1 cellular context compared by ENCODE assay signal in genomic region chr7:130949550-130949949, GRCh38.
TF ChIP-seq lines count a peak whose summit lies in the region.

No MANE protein-coding gene starts in this region.

TF ChIP-seq in GM12878, 131 proteins besides CTCF, POLR2A, EP300 and RAD21 (continued from another document):
- TF ChIP-seq ZNF592 (IDR thresholded peaks at IDR 0.05): no peak
